In genomic region chr12:112261559-112261958, GRCh38 we compare ENCODE assay signal across 13 cellular contexts.
DNase-seq lines count a peak whose midpoint lies in the region; ATAC-seq and TF ChIP-seq lines count a peak whose summit lies in the region.
"Had no signal": no experiment of that assay in that cellular context is flagged by ENCODE, and none has a peak within 500 bp of the region (broad histone marks: within the 10 kb centered on the region; RNA-seq: fewer than 3 reads in every experiment).

No MANE protein-coding gene starts in this region.

- no peaks in the 10 kb centered on the region for H3K4me1 ChIP-seq in SK-N-SH (ENCODE audit: control insufficient read depth in 1 of 2, insufficient read depth in 2 of 2, low read depth in 1 of 2, low read length in 1 of 2)
- H3K4me1 ChIP-seq: ascending aorta, heart left ventricle had no signal

- no peaks in the 10 kb centered on the region for H3K79me2 ChIP-seq in SK-N-SH (ENCODE audit: insufficient read depth)

- peaks cover 49 to 56% of the 10 kb centered on the region in 2 experiments for H3K36me3 ChIP-seq in SK-N-SH (replicated peaks in 1 of 2; ENCODE audit: control insufficient read depth in 1 of 2, insufficient read depth in 2 of 2, low read length in 1 of 2)

- H3K9ac ChIP-seq in SK-N-SH, result no peak overlapping the region

- no peak for ATAC-seq in GM21529 (IDR thresholded peaks at IDR 0.05; ENCODE audit: unreplicated experiment)
- ATAC-seq in GM21786 (IDR thresholded peaks at IDR 0.05; ENCODE audit: unreplicated experiment), result no peak
- ATAC-seq: naive thymus-derived CD4-positive, alpha-beta T cell had no signal

- CTCF ChIA-PET in SK-N-SH (lab: Yijun Ruan, JAX), result interaction anchor here (0.7 to 2.8 kb wide), 2 partner anchors 125 to 452 kb away, joined by 3 to 9 read pairs; no protein-coding TSS in a partner anchor

- TF ChIP-seq EP300 in SK-N-SH (IDR thresholded peaks at IDR 0.05; ENCODE audit: borderline replicate concordance in 1 of 2, low read depth in 1 of 2, low read length in 1 of 2), result no peak

- no peaks in the 10 kb centered on the region for H4K20me1 ChIP-seq in SK-N-SH (ENCODE audit: insufficient read depth)

- POLR2A ChIA-PET in SK-N-SH (lab: Yijun Ruan, JAX), result no interaction called here

- no peaks in the 10 kb centered on the region for H3K27me3 ChIP-seq in SK-N-SH (ENCODE audit: insufficient read depth)
- H3K27me3 ChIP-seq: ascending aorta, heart left ventricle had no signal

- H3K4me3 ChIP-seq in SK-N-SH (ENCODE audit: low read depth in 2 of 2, low read length in 1 of 2) (no peak overlapping the region), fibroblast of villous mesenchyme (ENCODE audit: low read depth, low read length) (no peak overlapping the region)
- H3K4me3 ChIP-seq: ascending aorta, heart left ventricle had no signal

- DNase-seq in GM03348 (ENCODE audit: low spot score) (peak; percentile 9), SK-N-SH (peak; percentile 27), fibroblast of villous mesenchyme (ENCODE audit: low read depth) (peak; percentile 3), NCI-H774 (lab: John Stamatoyannopoulos, UW) (no peak), OCI-M1 (lab: John Stamatoyannopoulos, UW) (no peak)
- DNase-seq: heart left ventricle; KG1; naive thymus-derived CD4-positive, alpha-beta T cell; NCI-H526 had no signal

- WGBS in SK-N-SH (ENCODE audit: low lambda C conversion rate), result over 99% methylated on average over 3 of the region's 3 CpGs

- no peaks in the 10 kb centered on the region for H3F3A ChIP-seq in SK-N-SH (replicated peaks; ENCODE audit: insufficient read depth)

- no peaks in the 10 kb centered on the region for H3K9me2 ChIP-seq in SK-N-SH

- H2AFZ ChIP-seq in SK-N-SH (ENCODE audit: low read depth), result no peak overlapping the region

- H3K9me3 ChIP-seq in SK-N-SH, result no peaks in the 10 kb centered on the region
- H3K9me3 ChIP-seq: ascending aorta, heart left ventricle had no signal

- no peak overlapping the region for H3K4me2 ChIP-seq in SK-N-SH

- TF ChIP-seq CTCF in 22Rv1 (IDR thresholded peaks at IDR 0.05) (peak; percentile 41), SK-N-SH (IDR thresholded peaks at IDR 0.05) (no peak; the same call in 1 of the 2 replicates), fibroblast of villous mesenchyme (IDR thresholded peaks at IDR 0.05; ENCODE audit: insufficient read depth, low read depth, low read length) (peak; percentile 45)

- H3K27ac ChIP-seq in 22Rv1 (no peak overlapping the region), SK-N-SH (ENCODE audit: low read depth in 2 of 2, low read length in 1 of 2) (no peak overlapping the region)
- H3K27ac ChIP-seq: ascending aorta, heart left ventricle had no signal

- no peak for TF ChIP-seq RAD21 in SK-N-SH (IDR thresholded peaks at IDR 0.05; ENCODE audit: low read length)

TF ChIP-seq in SK-N-SH, 30 proteins besides CTCF, POLR2A, EP300 and RAD21:
- TF ChIP-seq RXRA (IDR thresholded peaks at IDR 0.05; ENCODE audit: borderline replicate concordance, low read depth) (no peak), USF1 (IDR thresholded peaks at IDR 0.05; ENCODE audit: borderline replicate concordance, low read depth) (no peak), FOSL2 (IDR thresholded peaks at IDR 0.05; ENCODE audit: borderline replicate concordance, low read depth) (no peak), RFX5 (IDR thresholded peaks at IDR 0.05; ENCODE audit: low read length) (no peak), FOXJ3 (CRISPR knock-in tag; IDR thresholded peaks at IDR 0.05) (no peak), NRF1 (IDR thresholded peaks at IDR 0.05; ENCODE audit: low read depth, low read length) (no peak), PBX3 (IDR thresholded peaks at IDR 0.05) (no peak)

Comparison
In these comparisons a context has a peak if more than half of its experiments do, and no peak if none do; other contexts are left out.
1. DNase-seq: peak in GM03348 (single experiment), SK-N-SH (single experiment) and fibroblast of villous mesenchyme (single experiment); none in NCI-H774 (single experiment) and OCI-M1 (single experiment).